In genomic region chr1:228211871-228212414, GRCh38 we compare ENCODE assay signal across 16 cellular contexts. TPM values are rescaled to one million over a fixed set of nuclear protein-coding genes. Genes with fewer than 3 reads are reported as not detected.
DNase-seq lines count a peak whose midpoint lies in the region; ATAC-seq and TF ChIP-seq lines count a peak whose summit lies in the region.
"Had no signal": no experiment of that assay in that cellular context is flagged by ENCODE, and none has a peak within 500 bp of the region (broad histone marks: within the 10 kb centered on the region; RNA-seq: fewer than 3 reads in every experiment).

No MANE protein-coding gene starts in this region.

- DNase-seq in left ventricle myocardium inferior (no peak), left cardiac atrium (no peak), caudate nucleus (lab: John Stamatoyannopoulos, UW) (no peak), mesenteric fat pad (ENCODE audit: low spot score) (peak; percentile 86), type B pancreatic cell (ENCODE audit: extremely low spot score, unreplicated experiment) (peak; percentile 69), AML-193 (lab: John Stamatoyannopoulos, UW) (no peak)
- DNase-seq: COR-L47, IMR-90, NCI-H1417 treated with DMSO at 0.1 percent for 48 hours, NCI-H2081, NCI-H524, SHP77 treated with DMSO at 0.1 percent for 48 hours had no signal

- no peaks in the 10 kb centered on the region for H3K36me3 Mint-ChIP-seq in type B pancreatic cell

- no peak overlapping the region for H3K4me3 Mint-ChIP-seq in type B pancreatic cell

- H3K36me3 ChIP-seq in left ventricle myocardium inferior = peaks cover 35% of the 10 kb centered on the region
- H3K36me3 ChIP-seq: Peyer's patch had no signal

- no peaks in the 10 kb centered on the region for H3K9me3 ChIP-seq in left ventricle myocardium inferior (replicated peaks)
- H3K9me3 ChIP-seq: Peyer's patch had no signal

- TF ChIP-seq CTCF in left ventricle myocardium inferior (IDR thresholded peaks at IDR 0.05; ENCODE audit: borderline replicate concordance) (no peak), type B pancreatic cell (conservative IDR thresholded peaks at IDR 0.05) (no peak)

- peaks cover 31% of the 10 kb centered on the region for H3K27me3 ChIP-seq in left ventricle myocardium inferior (ENCODE audit: low read depth)
- H3K27me3 ChIP-seq: Peyer's patch had no signal

- H3K4me1 ChIP-seq in left ventricle myocardium inferior = peaks cover 94% of the 10 kb centered on the region

- no peak for ATAC-seq in left cardiac atrium
- ATAC-seq in HG03135 (IDR thresholded peaks at IDR 0.05; ENCODE audit: unreplicated experiment) = no peak
- ATAC-seq in HG02642 (IDR thresholded peaks at IDR 0.05; ENCODE audit: poor library complexity, unreplicated experiment) = no peak

- H3K27ac ChIP-seq in left ventricle myocardium inferior (replicated peaks) (peak overlapping the region; percentile 68), caudate nucleus (ENCODE audit: low read depth, low read length) (peak overlapping the region; percentile 52)
- H3K27ac ChIP-seq: C4-2B had no signal

- H3K4me3 ChIP-seq in left ventricle myocardium inferior = peak overlapping the region; percentile 65

- H3K9me3 Mint-ChIP-seq in type B pancreatic cell = no peaks in the 10 kb centered on the region

- no peak overlapping the region for H3K27ac Mint-ChIP-seq in type B pancreatic cell

- intact Hi-C loops in left ventricle myocardium inferior (cut with micrococcal nuclease) (no loop called here), left cardiac atrium (cut with DNase I) (no loop called here)

- H3K4me1 Mint-ChIP-seq in type B pancreatic cell (ENCODE audit: unreplicated experiment) = no peaks in the 10 kb centered on the region

- H3K27me3 Mint-ChIP-seq in type B pancreatic cell = peaks cover 3% of the 10 kb centered on the region

RNA-seq across cellular contexts. Expression of gene OBSCN, which starts 4.1 kb away (rescaled TPM):
- total RNA-seq in left ventricle myocardium inferior = 316 TPM
- total RNA-seq in left cardiac atrium = 100 to 1,000 TPM; 194 to 201 TPM
- 3.7 TPM for total RNA-seq in mesenteric fat pad
- 17.2 and 48.9 TPM in 2 replicates for total RNA-seq in type B pancreatic cell (ENCODE audit: low replicate concordance)

RNA-seq across cellular contexts. Expression of gene IBA57, which starts 46.3 kb away (rescaled TPM):
- total RNA-seq in left ventricle myocardium inferior (15.0 TPM), left cardiac atrium (10 to 100 TPM; 10.4 to 10.5 TPM), mesenteric fat pad (7.5 TPM), type B pancreatic cell (ENCODE audit: low replicate concordance) (9.5 and 10.5 TPM in 2 replicates)

Comparison
In these comparisons a context has a peak if more than half of its experiments do, and no peak if none do; other contexts are left out.
1. DNase-seq: peak in mesenteric fat pad (single experiment) and type B pancreatic cell (single experiment); none in left ventricle myocardium inferior (single experiment), left cardiac atrium (single experiment), caudate nucleus (0 of 61) and AML-193 (0 of 2).